8 cellular contexts compared by ENCODE assay signal in the genomic region with DNA sequence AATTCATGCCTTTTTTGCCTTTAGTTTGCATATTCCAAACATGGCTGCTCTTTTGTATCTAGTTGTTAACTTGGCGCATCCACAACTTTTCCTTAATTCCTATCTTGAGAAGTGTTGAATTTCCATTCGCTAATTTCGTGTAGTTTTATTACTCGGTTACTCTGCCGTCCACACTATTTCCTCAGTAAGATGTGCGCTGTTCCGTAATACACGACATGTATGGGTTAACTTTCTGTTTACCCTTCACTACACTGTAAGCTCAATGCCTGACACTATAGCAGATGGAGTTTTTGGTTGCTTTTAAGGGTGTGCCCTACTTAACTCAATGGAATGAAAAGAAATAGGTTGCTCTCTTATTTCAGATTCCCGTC. TPM values are rescaled to one million over a fixed set of nuclear protein-coding genes. Genes with fewer than 3 reads are reported as not detected.
A peak's percentile ranks its signal among the peaks of the same experiment; 100 is the strongest.
DNase-seq lines count a peak whose midpoint lies in the region; ATAC-seq and TF ChIP-seq lines count a peak whose summit lies in the region.

No MANE protein-coding gene starts in this region.

- no peak overlapping the region for H2AK5ac ChIP-seq in neuronal stem cell (ENCODE audit: low read depth, low read length)

- H3K4me3 Mint-ChIP-seq in CD8-positive, alpha-beta T cell, result peak overlapping the region; percentile 89
- peak overlapping the region; percentile 97 for H3K4me3 Mint-ChIP-seq in endothelial cell (ENCODE audit: unreplicated experiment)

- H3K23ac ChIP-seq in neuronal stem cell (ENCODE audit: low read depth, low read length, poor library complexity), result no peak overlapping the region

- no peak overlapping the region for H2BK120ac ChIP-seq in neuronal stem cell (ENCODE audit: low read depth, low read length)

- no peaks in the 10 kb centered on the region for H3K27me3 Mint-ChIP-seq in CD8-positive, alpha-beta T cell (ENCODE audit: low read depth)
- H3K27me3 Mint-ChIP-seq in endothelial cell (ENCODE audit: unreplicated experiment), result peaks cover 11% of the 10 kb centered on the region

- peak overlapping the region; percentile 75 for H3K4me3 ChIP-seq in CD8-positive, alpha-beta T cell (ENCODE audit: low read depth, low read length)
- H3K4me3 ChIP-seq in neuronal stem cell (ENCODE audit: low read length in 2 of 2), result peak overlapping the region; percentile 81 to 93

- CTCF ChIA-PET in CD8-positive, alpha-beta T cell (lab: Charles Lee), result interaction anchor here (1.0 to 3.4 kb wide), 5 partner anchors 9 to 92 kb away, joined by 3 to 16 read pairs (median 4); no protein-coding TSS in a partner anchor

- H3K36me3 Mint-ChIP-seq in CD8-positive, alpha-beta T cell, result peaks cover 49% of the 10 kb centered on the region
- peaks cover 32% of the 10 kb centered on the region for H3K36me3 Mint-ChIP-seq in endothelial cell (ENCODE audit: low read depth, unreplicated experiment)

- peaks cover 44% of the 10 kb centered on the region for H3K36me3 ChIP-seq in CD8-positive, alpha-beta T cell (ENCODE audit: insufficient read depth, low read length)
- peaks cover 29 to 51% of the 10 kb centered on the region in 2 donors for H3K36me3 ChIP-seq in neuronal stem cell (replicated peaks in 1 of 2; ENCODE audit: control insufficient read depth in 2 of 2, insufficient read depth in 2 of 2, low read length in 2 of 2)

- H3K9me3 Mint-ChIP-seq in CD8-positive, alpha-beta T cell, result no peaks in the 10 kb centered on the region
- H3K9me3 Mint-ChIP-seq in endothelial cell (ENCODE audit: unreplicated experiment), result no peaks in the 10 kb centered on the region

- no peak for ATAC-seq in CD8-positive, alpha-beta T cell

- no CpG with 5 or more reads among the region's 9 CpGs for WGBS in neuronal stem cell (ENCODE audit: extremely low coverage in 2 of 2, insufficient read length in 2 of 2, insufficient replicate concordance in 1 of 2), 2 donors

- H3K27ac ChIP-seq in CD8-positive, alpha-beta T cell (ENCODE audit: low read depth, low read length), result peak overlapping the region; percentile 90
- no peak overlapping the region for H3K27ac ChIP-seq in neuronal stem cell (replicated peaks; ENCODE audit: low read length)

- H3K4ac ChIP-seq in neuronal stem cell (ENCODE audit: low read length), result no peak overlapping the region

- TF ChIP-seq CTCF in CD8-positive, alpha-beta T cell (IDR thresholded peaks at IDR 0.05), result no peak
- no peak for TF ChIP-seq CTCF in endothelial cell (IDR thresholded peaks at IDR 0.05; ENCODE audit: unreplicated experiment)

- H2BK5ac ChIP-seq in neuronal stem cell (ENCODE audit: low read length), result no peak overlapping the region

- peak overlapping the region; percentile 94 for H2AFZ ChIP-seq in neuronal stem cell (ENCODE audit: low read length)

- no peak overlapping the region for H3K9ac ChIP-seq in neuronal stem cell (ENCODE audit: low read depth, low read length, poor library complexity)

- POLR2A ChIA-PET in CD8-positive, alpha-beta T cell (lab: Charles Lee), result interaction anchor here (0.7 to 2.8 kb wide), 8 partner anchors 8 to 1241 kb away, joined by 3 to 31 read pairs (median 4); partner anchors contain the start of genes SCN11A and WDR48

- no peak for DNase-seq in CD8-positive, alpha-beta T cell
- DNase-seq in OCI-M1 (lab: John Stamatoyannopoulos, UW) (peak; percentile 36), endothelial cell (ENCODE audit: low spot score) (no peak), neuronal stem cell (ENCODE audit: low spot score) (no peak), CD1c-positive myeloid dendritic cell (ENCODE audit: extremely low spot score) (no peak), NCI-H2029 treated with DMSO at 0.1 percent for 48 hours (lab: John Stamatoyannopoulos, UW) (no peak), foreskin melanocyte (no peak)
- no peak for DNase-seq in stimulated activated CD4-positive, alpha-beta T cell treated with anti-CD3 and anti-CD28 coated beads, Interleukin-15, amount 100 ng/mL, for 24 hours

- no peaks in the 10 kb centered on the region for H3K27me3 ChIP-seq in CD8-positive, alpha-beta T cell (ENCODE audit: insufficient read depth, low read length)
- H3K27me3 ChIP-seq in neuronal stem cell (ENCODE audit: control insufficient read depth in 3 of 3, insufficient read depth in 3 of 3, low read depth in 1 of 3, low read length in 3 of 3), result no peaks in the 10 kb centered on the region

- H3K14ac ChIP-seq in neuronal stem cell (ENCODE audit: low read length), result no peak overlapping the region

- H3K9me3 ChIP-seq in CD8-positive, alpha-beta T cell (ENCODE audit: low read length), result no peaks in the 10 kb centered on the region
- H3K9me3 ChIP-seq in neuronal stem cell (replicated peaks in 1 of 2; ENCODE audit: control insufficient read depth in 2 of 2, insufficient read depth in 1 of 2, low read depth in 1 of 2, low read length in 2 of 2), result no peaks in the 10 kb centered on the region

- H2BK12ac ChIP-seq in neuronal stem cell (ENCODE audit: low read length), result no peak overlapping the region

- H4K91ac ChIP-seq in neuronal stem cell (ENCODE audit: low read depth, low read length, poor library complexity), result no peak overlapping the region

- H3K4me1 ChIP-seq in CD8-positive, alpha-beta T cell (ENCODE audit: insufficient read depth, low read length), result peaks cover 40% of the 10 kb centered on the region
- peaks cover 4 to 5% of the 10 kb centered on the region in 2 donors for H3K4me1 ChIP-seq in neuronal stem cell (ENCODE audit: control insufficient read depth in 2 of 2, insufficient read depth in 1 of 2, low read depth in 1 of 2, low read length in 2 of 2)

- peaks cover 52% of the 10 kb centered on the region for H3K4me1 Mint-ChIP-seq in CD8-positive, alpha-beta T cell (ENCODE audit: low read depth)
- peaks cover 27% of the 10 kb centered on the region for H3K4me1 Mint-ChIP-seq in endothelial cell (ENCODE audit: unreplicated experiment)

- no peaks in the 10 kb centered on the region for H3K79me1 ChIP-seq in neuronal stem cell (ENCODE audit: low read depth, low read length)

- H4K8ac ChIP-seq in neuronal stem cell (ENCODE audit: low read depth, low read length), result no peak overlapping the region

- peak overlapping the region; percentile 96 for H3K27ac Mint-ChIP-seq in CD8-positive, alpha-beta T cell
- peak overlapping the region; percentile 98 for H3K27ac Mint-ChIP-seq in endothelial cell (ENCODE audit: unreplicated experiment)

- H3K18ac ChIP-seq in neuronal stem cell (ENCODE audit: low read length), result no peak overlapping the region

- intact Hi-C loops in CD8-positive, alpha-beta T cell (cut with DNase I, micrococcal nuclease), result loop anchor here (2.0 to 5.0 kb wide), 6 partner anchors 40 to 1270 kb away; partner anchors contain the start of genes ACAA1 (in 1 of the 2), EIF1B (in 1 of the 2), MYD88 (in 1 of the 2) and SCN11A (in 1 of the 2)

- H3K4me2 ChIP-seq in neuronal stem cell (ENCODE audit: insufficient read depth, low read length, poor library complexity, severe bottlenecking), result peak overlapping the region; percentile 52

- H2BK15ac ChIP-seq in neuronal stem cell (ENCODE audit: low read length), result no peak overlapping the region

RNA-seq across cellular contexts. Expression of gene RPSA, which starts 0.7 kb away (rescaled TPM):
- total RNA-seq in CD8-positive, alpha-beta T cell, result 1,000 to 10,000 TPM; 1,951 to 2,020 TPM
- 2,445 TPM for total RNA-seq in endothelial cell (ENCODE audit: unreplicated experiment)
- 3,054 TPM for polyA plus RNA-seq in neuronal stem cell (2013, experiment 1 of 2)
- 3,086 TPM for polyA plus RNA-seq in neuronal stem cell (2013, experiment 2 of 2)

RNA-seq across cellular contexts. Expression of gene SLC25A38, which starts 24.1 kb away (rescaled TPM):
- total RNA-seq in CD8-positive, alpha-beta T cell, result 10 to 100 TPM; 64.0 to 65.1 TPM
- total RNA-seq in endothelial cell (ENCODE audit: unreplicated experiment), result 21.2 TPM
- 22.9 TPM for polyA plus RNA-seq in neuronal stem cell (2013, experiment 1 of 2)
- polyA plus RNA-seq in neuronal stem cell (2013, experiment 2 of 2), result 24.1 TPM
